8 cellular contexts compared by ENCODE assay signal in genomic region chr4:140152760-140153418, GRCh38. TPM values are rescaled to one million over a fixed set of nuclear protein-coding genes. Genes with fewer than 3 reads are reported as not detected.
DNase-seq lines count a peak whose midpoint lies in the region; ATAC-seq and TF ChIP-seq lines count a peak whose summit lies in the region.

No MANE protein-coding gene starts in this region.

- DNase-seq in NCI-H146 (lab: John Stamatoyannopoulos, UW) (peak; percentile 50), NCI-H146 treated with DMSO at 0.1 percent for 48 hours (lab: John Stamatoyannopoulos, UW; ENCODE audit: unreplicated experiment) (no peak), Peyer's patch (peak; percentile 28 to 80 (median 75)), glutamatergic neuron (peak; percentile 79), transverse colon (peak; percentile 61)

- no peak for TF ChIP-seq EP300 in transverse colon (IDR thresholded peaks at IDR 0.05; ENCODE audit: low read depth)

- WGBS in transverse colon (ENCODE audit: low coverage in 1 of 2), 2 donors, result 1% methylated on average over 26 of the region's 53 CpGs; no CpG with 5 or more reads in 1 of the 2 donors

- in situ Hi-C loops in transverse colon (cut with MboI; ENCODE audit: low pct_ligation_motif_present in 1 of 4, low pct_unique_long_range_greater_than_20kb in 1 of 4, low sequenced_read_pairs in 3 of 4), result loop anchor here in 1 of 4 donors (10.0 kb wide), 1 partner anchor 418 kb away; no protein-coding TSS in a partner anchor

- H3K27me3 Mint-ChIP-seq in activated naive CD4-positive, alpha-beta T cell treated with anti-CD3 and anti-CD28 coated beads, Interleukin-2, amount 50 U/mL, for 24 hours, result no peaks in the 10 kb centered on the region
- peaks cover 25% of the 10 kb centered on the region for H3K27me3 Mint-ChIP-seq in glutamatergic neuron (ENCODE audit: unreplicated experiment)

- peaks cover 58% of the 10 kb centered on the region for H3K4me1 Mint-ChIP-seq in activated naive CD4-positive, alpha-beta T cell treated with anti-CD3 and anti-CD28 coated beads, Interleukin-2, amount 50 U/mL, for 24 hours
- peaks cover 22% of the 10 kb centered on the region for H3K4me1 Mint-ChIP-seq in glutamatergic neuron (ENCODE audit: low read depth, unreplicated experiment)

- H3K27ac ChIP-seq in Peyer's patch (peak overlapping the region; percentile 88 to 99 (median 94)), neutrophil (peak overlapping the region; percentile 100), transverse colon (peak overlapping the region; percentile 93 to 99 (median 98))

- H3K4me3 ChIP-seq in Peyer's patch, result peak overlapping the region; percentile 52 to 97 (median 69)
- H3K4me3 ChIP-seq in neutrophil (ENCODE audit: low read depth in 1 of 2, low read length in 1 of 2), result peak overlapping the region; percentile 92
- H3K4me3 ChIP-seq in transverse colon, result peak overlapping the region; percentile 64 to 85 (median 78)

- TF ChIP-seq POLR2A in Peyer's patch (IDR thresholded peaks at IDR 0.05) (no peak), transverse colon (IDR thresholded peaks at IDR 0.05) (peak; percentile 45)

- no peak for ATAC-seq in GM21786 (IDR thresholded peaks at IDR 0.05; ENCODE audit: unreplicated experiment)

- H3K36me3 ChIP-seq in Peyer's patch, result no peaks in the 10 kb centered on the region
- H3K36me3 ChIP-seq in neutrophil, result no peaks in the 10 kb centered on the region
- H3K36me3 ChIP-seq in transverse colon, result no peaks in the 10 kb centered on the region

- H3K27ac Mint-ChIP-seq in activated naive CD4-positive, alpha-beta T cell treated with anti-CD3 and anti-CD28 coated beads, Interleukin-2, amount 50 U/mL, for 24 hours, result peak overlapping the region; percentile 59
- H3K27ac Mint-ChIP-seq in glutamatergic neuron (ENCODE audit: unreplicated experiment), result peak overlapping the region; percentile 96

- H3K36me3 Mint-ChIP-seq in activated naive CD4-positive, alpha-beta T cell treated with anti-CD3 and anti-CD28 coated beads, Interleukin-2, amount 50 U/mL, for 24 hours, result no peaks in the 10 kb centered on the region
- H3K36me3 Mint-ChIP-seq in glutamatergic neuron (ENCODE audit: unreplicated experiment), result no peaks in the 10 kb centered on the region

- H3K9me3 Mint-ChIP-seq in activated naive CD4-positive, alpha-beta T cell treated with anti-CD3 and anti-CD28 coated beads, Interleukin-2, amount 50 U/mL, for 24 hours, result no peaks in the 10 kb centered on the region
- peaks cover 21% of the 10 kb centered on the region for H3K9me3 Mint-ChIP-seq in glutamatergic neuron (ENCODE audit: unreplicated experiment)

- intact Hi-C loops in transverse colon (cut with DNase I; ENCODE audit: low total_unique reads), result loop anchor here (10.0 kb wide), 1 partner anchor 238 kb away; no protein-coding TSS in a partner anchor

- TF ChIP-seq CTCF in Peyer's patch (IDR thresholded peaks at IDR 0.05) (no peak), glutamatergic neuron (IDR thresholded peaks at IDR 0.05; ENCODE audit: partially characterized antibody, unreplicated experiment) (no peak), neutrophil (IDR thresholded peaks at IDR 0.05) (no peak), transverse colon (IDR thresholded peaks at IDR 0.05) (no peak)

- H3K27me3 ChIP-seq in Peyer's patch (no peaks in the 10 kb centered on the region), neutrophil (no peaks in the 10 kb centered on the region), transverse colon (no peaks in the 10 kb centered on the region)

- H3K4me3 Mint-ChIP-seq in activated naive CD4-positive, alpha-beta T cell treated with anti-CD3 and anti-CD28 coated beads, Interleukin-2, amount 50 U/mL, for 24 hours, result peak overlapping the region; percentile 93
- peak overlapping the region; percentile 87 for H3K4me3 Mint-ChIP-seq in glutamatergic neuron (ENCODE audit: unreplicated experiment)

- H3K4me1 ChIP-seq in Peyer's patch (peaks cover 0 to 5% (median 2%) of the 10 kb centered on the region in 4 donors), neutrophil (ENCODE audit: control insufficient read depth in 1 of 2, insufficient read depth in 1 of 2, low read depth in 1 of 2, low read length in 1 of 2) (peaks cover 50 to 56% of the 10 kb centered on the region in 2 experiments), transverse colon (peaks cover 7 to 34% (median 11%) of the 10 kb centered on the region in 4 donors)

- H3K9me3 ChIP-seq in Peyer's patch (no peaks in the 10 kb centered on the region), neutrophil (no peaks in the 10 kb centered on the region), transverse colon (no peaks in the 10 kb centered on the region)

RNA-seq across cellular contexts. Expression of gene MAML3, which starts 1.1 kb away (rescaled TPM):
- total RNA-seq in Peyer's patch, result 10 to 100 TPM in 3 of 4 donors, 1 to 10 TPM in 1; 6.5 to 44.6 (median 22.1) TPM
- 59.4 TPM for total RNA-seq in glutamatergic neuron (ENCODE audit: unreplicated experiment)
- 10 to 100 TPM; 16.1 to 40.0 (median 18.1) TPM for total RNA-seq in transverse colon
